ENCODE assay signal across 16 cellular contexts in the genomic region with DNA sequence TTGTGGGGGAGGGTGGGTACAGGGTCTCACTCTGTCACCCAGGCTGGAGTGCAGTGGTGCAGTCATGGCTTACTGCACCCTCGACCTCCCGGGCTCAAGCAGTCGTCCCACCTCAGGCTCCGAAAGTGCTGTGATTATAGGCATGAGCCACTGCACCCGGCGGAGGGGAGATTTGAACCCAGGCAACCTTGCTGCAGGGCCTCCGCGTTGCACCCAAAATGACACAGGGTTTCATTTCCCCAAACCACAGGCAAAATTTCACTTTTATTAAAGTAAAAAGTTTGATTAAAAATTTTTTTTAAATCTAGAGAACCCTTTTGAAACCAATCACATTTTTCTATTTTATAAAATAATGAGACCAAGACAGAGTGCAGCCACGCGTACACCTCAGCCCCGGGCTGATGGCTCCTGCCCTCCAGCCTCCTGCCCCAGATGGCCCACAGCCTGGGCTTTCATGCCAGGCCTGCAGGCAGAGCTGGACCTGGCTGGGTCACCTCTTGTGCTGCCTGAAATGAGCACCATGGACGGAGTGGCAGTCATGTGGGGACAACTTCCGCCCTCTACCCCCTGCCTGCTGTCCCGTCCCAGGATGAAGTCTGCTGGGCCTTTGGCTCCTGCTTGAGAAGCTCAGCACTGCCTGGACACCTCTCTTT. TPM values are rescaled to one million over a fixed set of nuclear protein-coding genes. Genes with fewer than 3 reads are reported as not detected.
DNase-seq lines count a peak whose midpoint lies in the region; ATAC-seq and TF ChIP-seq lines count a peak whose summit lies in the region.
"Had no signal": no experiment of that assay in that cellular context is flagged by ENCODE, and none has a peak within 500 bp of the region (broad histone marks: within the 10 kb centered on the region; RNA-seq: fewer than 3 reads in every experiment).

No MANE protein-coding gene starts in this region.

- POLR2A ChIA-PET in activated CD4-positive, alpha-beta T cell treated with anti-CD3 and anti-CD28 coated beads, Interleukin-2, amount 10 ng/mL, durations not matched to agents 7 days and 5 days (lab: Charles Lee): interaction anchor here (0.7 kb wide), 1 partner anchor 209 kb away, joined by 3 read pairs; no protein-coding TSS in a partner anchor
- POLR2A ChIA-PET in activated naive CD8-positive, alpha-beta T cell treated with anti-CD3 and anti-CD28 coated beads, Interleukin-2, amount 10 ng/mL, durations not matched to agents 7 days and 5 days (lab: Charles Lee): interaction anchor here (0.7 to 12.4 kb wide), 5 partner anchors 13 to 43 kb away, joined by 4 to 173 read pairs (median 6); a partner anchor contains a TSS

- H4K20me1 ChIP-seq in Karpas-422 (ENCODE audit: insufficient read depth, low read depth, low read length): no peaks in the 10 kb centered on the region

- H3K79me2 ChIP-seq in Karpas-422 (ENCODE audit: low read length): no peaks in the 10 kb centered on the region

- H3K4me1 ChIP-seq in Karpas-422 (ENCODE audit: low read length) (peaks cover 15% of the 10 kb centered on the region), neutrophil (ENCODE audit: control insufficient read depth in 1 of 2, insufficient read depth in 1 of 2, low read depth in 1 of 2, low read length in 1 of 2) (peaks cover 37 to 39% of the 10 kb centered on the region in 2 experiments)
- H3K4me1 ChIP-seq: A549, tibial artery had no signal

- no peak for DNase-seq in activated CD4-positive, alpha-beta T cell treated with anti-CD3 and anti-CD28 coated beads, Interleukin-2, amount 10 ng/mL, durations not matched to agents 7 days and 5 days
- DNase-seq in activated CD4-positive, alpha-beta T cell treated with anti-CD3 and anti-CD28 coated beads, Interleukin-2, amount 50 U/mL, for 4 hours: no peak
- DNase-seq in Karpas-422 (peak; percentile 66), NCI-H2171 (lab: John Stamatoyannopoulos, UW) (no peak)
- DNase-seq in activated naive CD8-positive, alpha-beta T cell treated with anti-CD3 and anti-CD28 coated beads, Interleukin-2, amount 10 ng/mL, durations not matched to agents 7 days and 5 days: no peak
- DNase-seq: hippocampal formation, mesenchymal stem cell, NCI-H1694 treated with DMSO at 0.1 percent for 48 hours, NCI-H226, PC-9, tibial artery had no signal

- H2AFZ ChIP-seq in Karpas-422 (ENCODE audit: low read length): no peak overlapping the region
- H2AFZ ChIP-seq: PC-9 had no signal

- peak overlapping the region; percentile 35 for H3K4me3 Mint-ChIP-seq in activated CD4-positive, alpha-beta T cell treated with anti-CD3 and anti-CD28 coated beads, Interleukin-2, amount 10 ng/mL, durations not matched to agents 7 days and 5 days
- peak overlapping the region; percentile 71 for H3K4me3 Mint-ChIP-seq in activated naive CD8-positive, alpha-beta T cell treated with anti-CD3 and anti-CD28 coated beads, Interleukin-2, amount 10 ng/mL, durations not matched to agents 7 days and 5 days
- H3K4me3 Mint-ChIP-seq: nephron had no signal

- peak overlapping the region; percentile 25 for H3K27ac ChIP-seq in Karpas-422 (ENCODE audit: low read length)
- H3K27ac ChIP-seq in neutrophil: peak overlapping the region; percentile 64
- H3K27ac ChIP-seq: A549, PC-9, tibial artery had no signal

- H3K36me3 Mint-ChIP-seq in activated CD4-positive, alpha-beta T cell treated with anti-CD3 and anti-CD28 coated beads, Interleukin-2, amount 10 ng/mL, durations not matched to agents 7 days and 5 days (ENCODE audit: low read depth): peaks cover 77% of the 10 kb centered on the region
- peaks cover 44% of the 10 kb centered on the region for H3K36me3 Mint-ChIP-seq in activated naive CD8-positive, alpha-beta T cell treated with anti-CD3 and anti-CD28 coated beads, Interleukin-2, amount 10 ng/mL, durations not matched to agents 7 days and 5 days

- CTCF ChIA-PET in activated CD4-positive, alpha-beta T cell treated with anti-CD3 and anti-CD28 coated beads, Interleukin-2, amount 10 ng/mL, durations not matched to agents 7 days and 5 days (lab: Charles Lee): interaction anchor here (0.9 to 3.1 kb wide), 4 partner anchors 10 to 177 kb away, joined by 3 to 9 read pairs (median 4); a partner anchor contains a TSS

- H3K9me2 ChIP-seq in Karpas-422 (replicated peaks; ENCODE audit: insufficient read depth, low read length): no peaks in the 10 kb centered on the region

- peaks cover 94% of the 10 kb centered on the region for H3K4me1 Mint-ChIP-seq in activated CD4-positive, alpha-beta T cell treated with anti-CD3 and anti-CD28 coated beads, Interleukin-2, amount 10 ng/mL, durations not matched to agents 7 days and 5 days
- H3K4me1 Mint-ChIP-seq in activated naive CD8-positive, alpha-beta T cell treated with anti-CD3 and anti-CD28 coated beads, Interleukin-2, amount 10 ng/mL, durations not matched to agents 7 days and 5 days: peaks cover 68% of the 10 kb centered on the region
- H3K4me1 Mint-ChIP-seq: nephron had no signal

- no peak overlapping the region for H3K9ac ChIP-seq in Karpas-422 (ENCODE audit: low read length)

- H3K36me3 ChIP-seq in Karpas-422 (ENCODE audit: insufficient read depth, low read length): no peaks in the 10 kb centered on the region
- peaks cover 60% of the 10 kb centered on the region for H3K36me3 ChIP-seq in neutrophil

- no peak overlapping the region for H3K4me2 ChIP-seq in Karpas-422 (ENCODE audit: low read depth, low read length, poor library complexity, severe bottlenecking)
- H3K4me2 ChIP-seq: A549, PC-9 had no signal

- H3K27me3 ChIP-seq in Karpas-422 (ENCODE audit: low read length): no peaks in the 10 kb centered on the region
- H3K27me3 ChIP-seq in neutrophil: no peaks in the 10 kb centered on the region
- H3K27me3 ChIP-seq: tibial artery had no signal

- H3K27ac Mint-ChIP-seq in activated CD4-positive, alpha-beta T cell treated with anti-CD3 and anti-CD28 coated beads, Interleukin-2, amount 10 ng/mL, durations not matched to agents 7 days and 5 days: peak overlapping the region; percentile 89
- H3K27ac Mint-ChIP-seq in activated naive CD8-positive, alpha-beta T cell treated with anti-CD3 and anti-CD28 coated beads, Interleukin-2, amount 10 ng/mL, durations not matched to agents 7 days and 5 days: peak overlapping the region; percentile 94
- H3K27ac Mint-ChIP-seq: nephron had no signal

- ATAC-seq in activated naive CD8-positive, alpha-beta T cell treated with anti-CD3 and anti-CD28 coated beads, Interleukin-2, amount 10 ng/mL, durations not matched to agents 7 days and 5 days (ENCODE audit: low read depth): no peak
- no peak for ATAC-seq in HG03342 (IDR thresholded peaks at IDR 0.05; ENCODE audit: unreplicated experiment)
- no peak for ATAC-seq in HG02798 (IDR thresholded peaks at IDR 0.05; ENCODE audit: poor library complexity, unreplicated experiment)
- ATAC-seq: A549 had no signal

- TF ChIP-seq CTCF in neutrophil (IDR thresholded peaks at IDR 0.05): no peak

- no peaks in the 10 kb centered on the region for H3K27me3 Mint-ChIP-seq in activated CD4-positive, alpha-beta T cell treated with anti-CD3 and anti-CD28 coated beads, Interleukin-2, amount 10 ng/mL, durations not matched to agents 7 days and 5 days
- no peaks in the 10 kb centered on the region for H3K27me3 Mint-ChIP-seq in activated naive CD8-positive, alpha-beta T cell treated with anti-CD3 and anti-CD28 coated beads, Interleukin-2, amount 10 ng/mL, durations not matched to agents 7 days and 5 days

- no peak overlapping the region for H3K4me3 ChIP-seq in Karpas-422 (ENCODE audit: low read length)
- H3K4me3 ChIP-seq in neutrophil (ENCODE audit: low read depth in 1 of 2, low read length in 1 of 2): no peak overlapping the region
- H3K4me3 ChIP-seq: A549, PC-9, tibial artery had no signal

- H3K9me3 ChIP-seq in Karpas-422 (ENCODE audit: low read length): no peaks in the 10 kb centered on the region
- no peaks in the 10 kb centered on the region for H3K9me3 ChIP-seq in neutrophil
- H3K9me3 ChIP-seq: A549, tibial artery had no signal

- H3K9me3 Mint-ChIP-seq in activated CD4-positive, alpha-beta T cell treated with anti-CD3 and anti-CD28 coated beads, Interleukin-2, amount 10 ng/mL, durations not matched to agents 7 days and 5 days: no peaks in the 10 kb centered on the region
- no peaks in the 10 kb centered on the region for H3K9me3 Mint-ChIP-seq in activated naive CD8-positive, alpha-beta T cell treated with anti-CD3 and anti-CD28 coated beads, Interleukin-2, amount 10 ng/mL, durations not matched to agents 7 days and 5 days
- H3K9me3 Mint-ChIP-seq: nephron had no signal

RNA-seq across cellular contexts. Expression of a gene that starts 30.5 kb away (rescaled TPM):
- total RNA-seq in activated CD4-positive, alpha-beta T cell treated with anti-CD3 and anti-CD28 coated beads, Interleukin-2, amount 10 ng/mL, durations not matched to agents 7 days and 5 days: 100 to 1,000 TPM in 1 of 2 experiments, 10 to 100 TPM in 1; 90.8 to 105 TPM
- total RNA-seq in Karpas-422 (2014; rRNA removed; shearing (Covaris generic); ENCODE audit: low replicate concordance): 11.7 and 40.3 TPM in 2 replicates
- 100 to 1,000 TPM; 107 to 111 TPM for total RNA-seq in activated naive CD8-positive, alpha-beta T cell treated with anti-CD3 and anti-CD28 coated beads, Interleukin-2, amount 10 ng/mL, durations not matched to agents 7 days and 5 days

RNA-seq across cellular contexts. Expression of a gene that starts 30.7 kb away (rescaled TPM):
- total RNA-seq in activated CD4-positive, alpha-beta T cell treated with anti-CD3 and anti-CD28 coated beads, Interleukin-2, amount 10 ng/mL, durations not matched to agents 7 days and 5 days: 10 to 100 TPM; 83.9 to 89.2 TPM
- 59.7 and 66.9 TPM in 2 replicates for total RNA-seq in Karpas-422 (2014; rRNA removed; shearing (Covaris generic); ENCODE audit: low replicate concordance)
- total RNA-seq in activated naive CD8-positive, alpha-beta T cell treated with anti-CD3 and anti-CD28 coated beads, Interleukin-2, amount 10 ng/mL, durations not matched to agents 7 days and 5 days: 10 to 100 TPM; 71.4 to 73.4 TPM

RNA-seq across cellular contexts. Expression of a gene that starts 41.9 kb away (rescaled TPM):
- 10 to 100 TPM; 52.0 to 58.5 TPM for total RNA-seq in activated CD4-positive, alpha-beta T cell treated with anti-CD3 and anti-CD28 coated beads, Interleukin-2, amount 10 ng/mL, durations not matched to agents 7 days and 5 days
- 41.7 and 53.1 TPM in 2 replicates for total RNA-seq in Karpas-422 (2014; rRNA removed; shearing (Covaris generic); ENCODE audit: low replicate concordance)
- total RNA-seq in activated naive CD8-positive, alpha-beta T cell treated with anti-CD3 and anti-CD28 coated beads, Interleukin-2, amount 10 ng/mL, durations not matched to agents 7 days and 5 days: 10 to 100 TPM; 46.6 to 47.2 TPM
